ENCODE assay signal across 11 cellular contexts in genomic region chr10:89888647-89889046, GRCh38.
A peak's percentile ranks its signal among the peaks of the same experiment; 100 is the strongest.
DNase-seq lines count a peak whose midpoint lies in the region; ATAC-seq and TF ChIP-seq lines count a peak whose summit lies in the region.
"Had no signal": no experiment of that assay in that cellular context is flagged by ENCODE, and none has a peak within 500 bp of the region (broad histone marks: within the 10 kb centered on the region; RNA-seq: fewer than 3 reads in every experiment).

No MANE protein-coding gene starts in this region.

- H3K27me3 ChIP-seq in brain microvascular endothelial cell (replicated peaks): no peaks in the 10 kb centered on the region
- H3K27me3 ChIP-seq: cardiac muscle cell had no signal

- DNase-seq in left cardiac atrium: no peak
- DNase-seq in NCI-H446 treated with DMSO at 0.1 percent for 48 hours (lab: John Stamatoyannopoulos, UW): no peak
- no peak for DNase-seq in NCI-H226
- DNase-seq in brain microvascular endothelial cell: no peak
- DNase-seq in activated CD4-positive, CD25-positive, alpha-beta regulatory T cell treated with anti-CD3 and anti-CD28 coated beads, Interleukin-2, amount 50 U/mL, for 72 hours: no peak
- DNase-seq: PC-3 had no signal

- no peak overlapping the region for H3K27ac ChIP-seq in brain microvascular endothelial cell
- H3K27ac ChIP-seq: cardiac muscle cell, HL-60 had no signal

- in situ Hi-C loops in brain microvascular endothelial cell (cut with HindIII; ENCODE audit: low pct_ligation_motif_present, low sequenced_read_pairs): no loop called here

- peak; percentile 56 for ATAC-seq in GM18499 (IDR thresholded peaks at IDR 0.05; ENCODE audit: insufficient read depth, unreplicated experiment)
- ATAC-seq in GM21528 (IDR thresholded peaks at IDR 0.05; ENCODE audit: low FRiP score, unreplicated experiment): peak; percentile 54
- peak; percentile 69 for ATAC-seq in HG03457 (IDR thresholded peaks at IDR 0.05; ENCODE audit: unreplicated experiment)
- ATAC-seq in left cardiac atrium: peak; percentile 53 to 67
- ATAC-seq: PC-3 had no signal

- no peak for TF ChIP-seq CTCF in brain microvascular endothelial cell (IDR thresholded peaks at IDR 0.05; ENCODE audit: low read depth, low read length, missing control alignments)

- H3K36me3 ChIP-seq in brain microvascular endothelial cell (replicated peaks): no peaks in the 10 kb centered on the region
- H3K36me3 ChIP-seq: cardiac muscle cell had no signal

- no peak overlapping the region for H3K4me3 ChIP-seq in brain microvascular endothelial cell (ENCODE audit: low read depth, low read length)
- H3K4me3 ChIP-seq: cardiac muscle cell had no signal

- intact Hi-C loops in left cardiac atrium (cut with DNase I): no loop called here
